21 cellular contexts compared by ENCODE assay signal in the genomic region with DNA sequence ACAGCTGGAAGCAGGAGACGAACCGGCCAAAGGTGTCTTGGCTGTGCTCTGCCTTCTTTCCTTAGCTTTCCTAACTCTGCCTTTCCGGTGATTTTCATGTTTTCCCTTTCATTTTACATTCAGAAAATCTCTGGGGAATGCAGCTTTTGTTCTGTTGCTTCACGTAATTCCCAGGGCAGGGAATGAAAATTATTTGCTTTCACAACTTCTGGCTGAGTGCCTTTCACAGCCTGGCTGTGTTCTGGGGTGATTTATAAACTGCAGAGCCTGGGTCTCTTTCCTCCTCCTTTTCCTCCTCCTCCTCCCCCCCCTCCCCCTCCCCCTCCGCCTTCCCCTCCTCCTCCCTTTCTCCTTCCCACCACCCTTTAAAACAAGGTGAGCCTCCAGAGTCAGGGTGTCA.
DNase-seq lines count a peak whose midpoint lies in the region; ATAC-seq and TF ChIP-seq lines count a peak whose summit lies in the region.
"Had no signal": no experiment of that assay in that cellular context is flagged by ENCODE, and none has a peak within 500 bp of the region (broad histone marks: within the 10 kb centered on the region; RNA-seq: fewer than 3 reads in every experiment).

No MANE protein-coding gene starts in this region.

- TF ChIP-seq POLR2A in gastrocnemius medialis (IDR thresholded peaks at IDR 0.05), result no peak

- no peaks in the 10 kb centered on the region for H3K27me3 Mint-ChIP-seq in natural killer cell treated with Interleukin-12 subunit alpha and Interleukin-12 subunit beta and Interleukin-15 and Interleukin-18, amount 100 ng/mL, for 72 hours
- H3K27me3 Mint-ChIP-seq: activated CD4-positive, alpha-beta T cell treated with anti-CD3 and anti-CD28 coated beads for 36 hours; dendritic cell treated with granulocyte-macrophage colony-stimulating factor and Interleukin-4, amounts not matched to agents 40 ng/mL and 50 ng/mL, for 4 days; stimulated activated memory B cell treated with anti-CD40 and anti-IgM and Interleukin-4, amounts not matched to agents 10 μg/mL and 1 μg/mL and 100 μg/mL, for 72 hours had no signal

- in situ Hi-C loops in gastrocnemius medialis (cut with MboI; ENCODE audit: low sequenced_read_pairs in 4 of 4), result loop anchor here in 1 of 4 donors (10.0 kb wide), 1 partner anchor 71 kb away; no protein-coding TSS in a partner anchor

- no peak overlapping the region for H3K4me3 Mint-ChIP-seq in natural killer cell treated with Interleukin-12 subunit alpha and Interleukin-12 subunit beta and Interleukin-15 and Interleukin-18, amount 100 ng/mL, for 72 hours
- H3K4me3 Mint-ChIP-seq: activated CD4-positive, alpha-beta T cell treated with anti-CD3 and anti-CD28 coated beads for 36 hours; dendritic cell treated with granulocyte-macrophage colony-stimulating factor and Interleukin-4, amounts not matched to agents 40 ng/mL and 50 ng/mL, for 4 days; stimulated activated memory B cell treated with anti-CD40 and anti-IgM and Interleukin-4, amounts not matched to agents 10 μg/mL and 1 μg/mL and 100 μg/mL, for 72 hours had no signal

- intact Hi-C loops in gastrocnemius medialis (cut with DNase I; ENCODE audit: low total_unique reads), result no loop called here

- H3K4me3 ChIP-seq in fibroblast of the aortic adventitia (ENCODE audit: low read depth, low read length) (no peak overlapping the region), gastrocnemius medialis (no peak overlapping the region)
- H3K4me3 ChIP-seq: esophagus squamous epithelium, SJCRH30, upper lobe of left lung had no signal

- peak; percentile 37 to 65 for ATAC-seq in gastrocnemius medialis
- ATAC-seq in natural killer cell treated with Interleukin-12 subunit alpha and Interleukin-12 subunit beta and Interleukin-15 and Interleukin-18, amount 100 ng/mL, for 72 hours, result no peak
- ATAC-seq: activated CD4-positive, alpha-beta T cell treated with anti-CD3 and anti-CD28 coated beads for 36 hours; left colon; stimulated activated memory B cell treated with anti-CD40 and anti-IgM and Interleukin-4, amounts not matched to agents 10 μg/mL and 1 μg/mL and 100 μg/mL, for 72 hours had no signal

- no peaks in the 10 kb centered on the region for H3K9me3 ChIP-seq in gastrocnemius medialis
- H3K9me3 ChIP-seq: ascending aorta, esophagus squamous epithelium, SJCRH30, upper lobe of left lung had no signal

- H3K4me1 Mint-ChIP-seq in natural killer cell treated with Interleukin-12 subunit alpha and Interleukin-12 subunit beta and Interleukin-15 and Interleukin-18, amount 100 ng/mL, for 72 hours (ENCODE audit: low read depth in 2 of 2), result peaks cover 11 to 20% of the 10 kb centered on the region in 2 donors

- DNase-seq in NCI-H1092 treated with DMSO at 0.1 percent for 48 hours (lab: John Stamatoyannopoulos, UW) (peak; percentile 14), NCI-H1092 (lab: John Stamatoyannopoulos, UW) (no peak), NCI-H69 (lab: John Stamatoyannopoulos, UW) (peak; percentile 95), fibroblast of the aortic adventitia (ENCODE audit: low read depth) (peak; percentile 89), gastrocnemius medialis (no peak), activated gamma-delta T cell treated with Interleukin-2 at 50 U/mL for 16 hours (no peak)
- DNase-seq in natural killer cell treated with Interleukin-12 subunit alpha and Interleukin-12 subunit beta and Interleukin-15 and Interleukin-18, amount 100 ng/mL, for 72 hours (ENCODE audit: low spot score), result no peak
- DNase-seq in stimulated activated CD4-positive, alpha-beta T cell treated with anti-CD3 and anti-CD28 coated beads, Interleukin-2, amount 100 ng/mL, for 48 hours, result no peak
- DNase-seq: activated CD4-positive, alpha-beta T cell treated with anti-CD3 and anti-CD28 coated beads for 36 hours; activated naive CD4-positive, alpha-beta T cell; DMS79; esophagus squamous epithelium; left colon; MV-4-11; posterior cingulate gyrus; T-helper 9 cell; upper lobe of left lung had no signal

- H3K27ac Mint-ChIP-seq in natural killer cell treated with Interleukin-12 subunit alpha and Interleukin-12 subunit beta and Interleukin-15 and Interleukin-18, amount 100 ng/mL, for 72 hours, result no peak overlapping the region
- H3K27ac Mint-ChIP-seq: activated CD4-positive, alpha-beta T cell treated with anti-CD3 and anti-CD28 coated beads for 36 hours; dendritic cell treated with granulocyte-macrophage colony-stimulating factor and Interleukin-4, amounts not matched to agents 40 ng/mL and 50 ng/mL, for 4 days; stimulated activated memory B cell treated with anti-CD40 and anti-IgM and Interleukin-4, amounts not matched to agents 10 μg/mL and 1 μg/mL and 100 μg/mL, for 72 hours had no signal

- peaks cover 0 to 3% (median 0%) of the 10 kb centered on the region in 3 donors for H3K27me3 ChIP-seq in gastrocnemius medialis
- H3K27me3 ChIP-seq: ascending aorta, esophagus squamous epithelium, SJCRH30, upper lobe of left lung had no signal

- peak overlapping the region in 3 of 4 donors; percentile 3 to 43 (median 31) for H3K27ac ChIP-seq in gastrocnemius medialis
- H3K27ac ChIP-seq: SJCRH30, upper lobe of left lung had no signal

- no peaks in the 10 kb centered on the region for H3K36me3 ChIP-seq in gastrocnemius medialis
- H3K36me3 ChIP-seq: ascending aorta, esophagus squamous epithelium, SJCRH30, upper lobe of left lung had no signal

- H3K9me3 Mint-ChIP-seq in natural killer cell treated with Interleukin-12 subunit alpha and Interleukin-12 subunit beta and Interleukin-15 and Interleukin-18, amount 100 ng/mL, for 72 hours, result peaks cover under 1% of the 10 kb centered on the region
- H3K9me3 Mint-ChIP-seq: dendritic cell treated with granulocyte-macrophage colony-stimulating factor and Interleukin-4, amounts not matched to agents 40 ng/mL and 50 ng/mL, for 4 days; stimulated activated memory B cell treated with anti-CD40 and anti-IgM and Interleukin-4, amounts not matched to agents 10 μg/mL and 1 μg/mL and 100 μg/mL, for 72 hours had no signal

- peaks cover 2% of the 10 kb centered on the region for H3K36me3 Mint-ChIP-seq in natural killer cell treated with Interleukin-12 subunit alpha and Interleukin-12 subunit beta and Interleukin-15 and Interleukin-18, amount 100 ng/mL, for 72 hours
- H3K36me3 Mint-ChIP-seq: stimulated activated memory B cell treated with anti-CD40 and anti-IgM and Interleukin-4, amounts not matched to agents 10 μg/mL and 1 μg/mL and 100 μg/mL, for 72 hours had no signal

- TF ChIP-seq CTCF in fibroblast of the aortic adventitia (IDR thresholded peaks at IDR 0.05; ENCODE audit: insufficient read depth, low read length) (no peak), gastrocnemius medialis (IDR thresholded peaks at IDR 0.05 in 4 of 5, conservative IDR thresholded peaks at IDR 0.05 in 1 of 5) (no peak)

- peaks cover 3 to 26% of the 10 kb centered on the region in 2 donors for H3K4me1 ChIP-seq in gastrocnemius medialis

Comparison
In these comparisons a context has a peak if more than half of its experiments do, and no peak if none do; other contexts are left out.
1. DNase-seq: peak in NCI-H1092 treated with DMSO at 0.1 percent for 48 hours (single experiment), NCI-H69 (single experiment) and fibroblast of the aortic adventitia (single experiment); none in NCI-H1092 (single experiment), gastrocnemius medialis (0 of 2), natural killer cell treated with Interleukin-12 subunit alpha and Interleukin-12 subunit beta and Interleukin-15 and Interleukin-18, amount 100 ng/mL, for 72 hours (single experiment), stimulated activated CD4-positive, alpha-beta T cell treated with anti-CD3 and anti-CD28 coated beads, Interleukin-2, amount 100 ng/mL, for 48 hours (0 of 2) and activated gamma-delta T cell treated with Interleukin-2 at 50 U/mL for 16 hours (single experiment).
2. ATAC-seq: peak in gastrocnemius medialis (2 of 2); none in natural killer cell treated with Interleukin-12 subunit alpha and Interleukin-12 subunit beta and Interleukin-15 and Interleukin-18, amount 100 ng/mL, for 72 hours (0 of 2).